Comparison of ENCODE assay signal across 13 cellular contexts in the genomic region with DNA sequence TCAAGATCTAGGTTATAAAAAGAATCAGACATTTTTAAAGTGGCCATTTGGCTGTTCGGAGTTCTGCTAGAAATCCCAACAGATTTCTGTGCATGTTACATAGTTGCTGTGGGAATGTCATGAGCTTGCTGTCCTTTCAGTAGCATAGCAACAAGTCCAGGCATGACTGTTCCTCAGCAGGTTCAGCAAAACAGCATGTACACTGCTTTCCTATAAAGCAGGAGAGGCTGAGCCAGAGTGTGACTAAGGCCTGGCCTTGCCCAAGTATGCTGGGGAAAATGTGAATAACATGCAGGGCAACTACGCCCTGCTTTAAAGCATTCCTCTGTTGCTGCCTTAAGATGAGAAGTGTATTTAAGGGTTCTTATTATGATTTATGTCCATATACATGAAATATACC.
DNase-seq lines count a peak whose midpoint lies in the region; FAIRE-seq and TF ChIP-seq lines count a peak whose summit lies in the region.
"Had no signal": no experiment of that assay in that cellular context is flagged by ENCODE, and none has a peak within 500 bp of the region (broad histone marks: within the 10 kb centered on the region; RNA-seq: fewer than 3 reads in every experiment).

No MANE protein-coding gene starts in this region.

- peaks cover 13% of the 10 kb centered on the region for H3K9me3 ChIP-seq in mesodermal cell (ENCODE audit: control insufficient read depth, low read length)

- H3K27ac ChIP-seq in mesodermal cell (ENCODE audit: low read depth, low read length, severe bottlenecking) = peak overlapping the region; percentile 17

- peaks cover 4 to 19% (median 12%) of the 10 kb centered on the region in 5 experiments for H3K9me3 Mint-ChIP-seq in brain

- TF ChIP-seq CTCF in brain (conservative IDR thresholded peaks at IDR 0.05) = no peak
- no peak for TF ChIP-seq CTCF in D721Med (IDR thresholded peaks at IDR 0.05; ENCODE audit: insufficient read depth, missing control alignments)

- peaks cover 44% of the 10 kb centered on the region for H3K4me1 Mint-ChIP-seq in brain
- H3K4me1 Mint-ChIP-seq: nephron had no signal

- intact Hi-C loops in posterior cingulate gyrus (cut with DNase I) = no loop called here

- peaks cover 9% of the 10 kb centered on the region for H3K4me1 ChIP-seq in mesodermal cell (ENCODE audit: control insufficient read depth, insufficient read depth, low read length, poor library complexity, severe bottlenecking)

- no peak for FAIRE-seq in D721Med (lab: Jason Lieb, UNC)
- FAIRE-seq: A204.1 had no signal

- H3K27ac Mint-ChIP-seq in brain = peak overlapping the region; percentile 41 to 97 (median 93)
- H3K27ac Mint-ChIP-seq: nephron had no signal

- DNase-seq in NCI-H82 (lab: John Stamatoyannopoulos, UW) (peak; percentile 10), NCI-H82 treated with DMSO at 0.1 percent for 48 hours (lab: John Stamatoyannopoulos, UW; ENCODE audit: unreplicated experiment) (no peak), posterior cingulate gyrus (no peak), D721Med (ENCODE audit: insufficient read length, low spot score) (no peak), medulla oblongata (ENCODE audit: extremely low spot score) (no peak)
- no peak for DNase-seq in stimulated activated CD4-positive, alpha-beta T cell treated with anti-CD3 and anti-CD28 coated beads, Interleukin-15, amount 100 ng/mL, for 24 hours
- DNase-seq: activated T-cell treated with anti-CD3 and anti-CD28 coated beads for 4 hours, cerebellar nuclear complex, KBM-7 had no signal

- H3K36me3 Mint-ChIP-seq in brain = peaks cover 5% of the 10 kb centered on the region

- 70 to 91% methylated on average over 1 of the region's 2 CpGs for WGBS in mesodermal cell (ENCODE audit: insufficient coverage in 2 of 2), 2 experiments

- no peaks in the 10 kb centered on the region for H3K36me3 ChIP-seq in mesodermal cell (ENCODE audit: control insufficient read depth, insufficient read depth, low read length)

- H3K27me3 Mint-ChIP-seq in brain = no peaks in the 10 kb centered on the region

- H3K4me3 Mint-ChIP-seq in brain = peak overlapping the region in 1 of 5 experiments; percentile 57
- H3K4me3 Mint-ChIP-seq: nephron had no signal

- no peak overlapping the region for H3K4me3 ChIP-seq in mesodermal cell (ENCODE audit: extremely low read depth, insufficient read depth, low read length, poor library complexity, severe bottlenecking)
